Comparison of ENCODE assay signal across 1 cellular context in genomic region chr15:67136802-67137201, GRCh38.
TF ChIP-seq lines count a peak whose summit lies in the region.

No MANE protein-coding gene starts in this region.

TF ChIP-seq in WTC11, 78 proteins besides CTCF, POLR2A, EP300 and RAD21 (continued from another document):
- TF ChIP-seq, protein P1, sequence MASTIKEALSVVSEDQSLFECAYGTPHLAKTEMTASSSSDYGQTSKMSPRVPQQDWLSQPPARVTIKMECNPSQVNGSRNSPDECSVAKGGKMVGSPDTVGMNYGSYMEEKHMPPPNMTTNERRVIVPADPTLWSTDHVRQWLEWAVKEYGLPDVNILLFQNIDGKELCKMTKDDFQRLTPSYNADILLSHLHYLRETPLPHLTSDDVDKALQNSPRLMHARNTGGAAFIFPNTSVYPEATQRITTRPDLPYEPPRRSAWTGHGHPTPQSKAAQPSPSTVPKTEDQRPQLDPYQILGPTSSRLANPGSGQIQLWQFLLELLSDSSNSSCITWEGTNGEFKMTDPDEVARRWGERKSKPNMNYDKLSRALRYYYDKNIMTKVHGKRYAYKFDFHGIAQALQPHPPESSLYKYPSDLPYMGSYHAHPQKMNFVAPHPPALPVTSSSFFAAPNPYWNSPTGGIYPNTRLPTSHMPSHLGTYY (CRISPR knock-in tag; IDR thresholded peaks at IDR 0.05) = no peak
- TF ChIP-seq ZNF232 (CRISPR knock-in tag; IDR thresholded peaks at IDR 0.05) (no peak), CREB1 (CRISPR knock-in tag; IDR thresholded peaks at IDR 0.05) (no peak), ESRRA (CRISPR knock-in tag; IDR thresholded peaks at IDR 0.05; ENCODE audit: borderline replicate concordance) (no peak)
